In the genomic region with DNA sequence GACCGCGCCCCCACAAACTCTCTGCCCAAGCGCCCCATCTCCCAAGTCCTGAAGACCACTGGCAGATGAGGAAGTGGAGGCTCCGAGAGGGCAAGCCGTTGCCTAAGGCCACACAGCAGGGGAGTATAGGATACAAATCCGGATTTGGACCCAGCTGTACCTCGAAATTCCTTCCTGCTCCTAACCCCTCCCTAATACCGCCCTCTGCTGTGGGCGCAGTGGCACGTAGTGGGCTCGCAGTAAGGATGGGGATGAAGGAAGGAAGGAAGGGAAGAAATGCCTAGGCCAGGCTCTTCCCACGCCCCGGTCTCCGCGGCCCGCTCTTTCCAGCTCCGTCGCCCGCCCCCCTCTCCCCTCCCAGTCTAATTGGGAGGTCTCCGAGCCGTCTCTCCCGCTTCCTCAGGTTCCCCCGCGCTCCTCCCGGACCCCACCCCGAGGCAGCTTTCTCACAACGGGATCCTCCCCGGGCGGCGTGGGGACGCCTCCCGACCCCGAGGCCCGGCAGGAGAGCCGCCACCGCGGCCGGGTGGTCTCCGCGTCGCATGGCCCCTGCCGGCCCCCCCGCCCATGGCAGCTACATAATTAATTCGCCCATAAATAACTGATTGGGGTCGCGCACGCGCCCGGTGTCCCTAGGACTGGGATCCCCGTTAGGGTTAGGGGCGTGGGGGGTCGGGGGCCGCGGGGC, we compare ENCODE assay signal across 8 cellular contexts.
DNase-seq lines count a peak whose midpoint lies in the region; ATAC-seq lines count a peak whose summit lies in the region.

No MANE protein-coding gene starts in this region.

- no peak overlapping the region for H3K9ac ChIP-seq in iPS-18a (ENCODE audit: low read length)
- peak overlapping the region; percentile 75 to 84 (median 79) for H3K9ac ChIP-seq in skeletal muscle tissue (ENCODE audit: low read depth in 1 of 3, low read length in 3 of 3)

- H3K27ac Mint-ChIP-seq in activated naive CD8-positive, alpha-beta T cell treated with anti-CD3 and anti-CD28 coated beads for 36 hours = no peak overlapping the region

- H3K4me3 Mint-ChIP-seq in activated naive CD8-positive, alpha-beta T cell treated with anti-CD3 and anti-CD28 coated beads for 36 hours = peak overlapping the region; percentile 22

- H3K27ac ChIP-seq in iPS-18a (ENCODE audit: low read length) (no peak overlapping the region), skeletal muscle tissue (ENCODE audit: low read depth, low read length) (peak overlapping the region; percentile 100)

- H3K36me3 ChIP-seq in iPS-18a (ENCODE audit: control insufficient read depth, low read depth, low read length) = no peaks in the 10 kb centered on the region
- no peaks in the 10 kb centered on the region for H3K36me3 ChIP-seq in skeletal muscle tissue (ENCODE audit: control insufficient read depth in 3 of 3, insufficient read depth in 3 of 3, low read length in 3 of 3)

- no peaks in the 10 kb centered on the region for H3K27me3 Mint-ChIP-seq in activated naive CD8-positive, alpha-beta T cell treated with anti-CD3 and anti-CD28 coated beads for 36 hours

- H3K27me3 ChIP-seq in iPS-18a (ENCODE audit: control insufficient read depth, insufficient read depth, low read length) (peaks cover 66% of the 10 kb centered on the region), skeletal muscle tissue (ENCODE audit: control insufficient read depth in 3 of 3, insufficient read depth in 3 of 3, low read length in 3 of 3) (no peaks in the 10 kb centered on the region)

- ATAC-seq in HG03378 (IDR thresholded peaks at IDR 0.05; ENCODE audit: unreplicated experiment) = no peak
- no peak for ATAC-seq in GM19023 (IDR thresholded peaks at IDR 0.05; ENCODE audit: unreplicated experiment)

- H3K4me3 ChIP-seq in iPS-18a (ENCODE audit: low read length) = peak overlapping the region; percentile 39
- H3K4me3 ChIP-seq in skeletal muscle tissue (ENCODE audit: low read length in 3 of 3) = peak overlapping the region; percentile 48 to 61 (median 51)

- H3K4me1 Mint-ChIP-seq in activated naive CD8-positive, alpha-beta T cell treated with anti-CD3 and anti-CD28 coated beads for 36 hours = peaks cover 28% of the 10 kb centered on the region

- peaks cover 11% of the 10 kb centered on the region for H3K4me1 ChIP-seq in iPS-18a (ENCODE audit: control insufficient read depth, low read depth, low read length)
- peaks cover 47 to 55% (median 50%) of the 10 kb centered on the region in 3 donors for H3K4me1 ChIP-seq in skeletal muscle tissue (ENCODE audit: control insufficient read depth in 3 of 3, insufficient read depth in 3 of 3, low read length in 3 of 3)

- H3K9me3 ChIP-seq in iPS-18a (ENCODE audit: control insufficient read depth, low read depth, low read length) (no peaks in the 10 kb centered on the region), skeletal muscle tissue (ENCODE audit: control insufficient read depth in 3 of 3, low read length in 3 of 3) (no peaks in the 10 kb centered on the region)

- no peaks in the 10 kb centered on the region for H3K36me3 Mint-ChIP-seq in activated naive CD8-positive, alpha-beta T cell treated with anti-CD3 and anti-CD28 coated beads for 36 hours

- DNase-seq in DMS53 (lab: John Stamatoyannopoulos, UW) (peak; percentile 56), DMS53 treated with DMSO at 0.1 percent for 48 hours (lab: John Stamatoyannopoulos, UW; ENCODE audit: unreplicated experiment) (no peak), NCI-H128 (lab: John Stamatoyannopoulos, UW; ENCODE audit: unreplicated experiment) (no peak)
- DNase-seq in activated naive CD8-positive, alpha-beta T cell treated with anti-CD3 and anti-CD28 coated beads for 36 hours = no peak

- no peaks in the 10 kb centered on the region for H3K9me3 Mint-ChIP-seq in activated naive CD8-positive, alpha-beta T cell treated with anti-CD3 and anti-CD28 coated beads for 36 hours
